ENCODE assay signal across 1 cellular context in the genomic region with DNA sequence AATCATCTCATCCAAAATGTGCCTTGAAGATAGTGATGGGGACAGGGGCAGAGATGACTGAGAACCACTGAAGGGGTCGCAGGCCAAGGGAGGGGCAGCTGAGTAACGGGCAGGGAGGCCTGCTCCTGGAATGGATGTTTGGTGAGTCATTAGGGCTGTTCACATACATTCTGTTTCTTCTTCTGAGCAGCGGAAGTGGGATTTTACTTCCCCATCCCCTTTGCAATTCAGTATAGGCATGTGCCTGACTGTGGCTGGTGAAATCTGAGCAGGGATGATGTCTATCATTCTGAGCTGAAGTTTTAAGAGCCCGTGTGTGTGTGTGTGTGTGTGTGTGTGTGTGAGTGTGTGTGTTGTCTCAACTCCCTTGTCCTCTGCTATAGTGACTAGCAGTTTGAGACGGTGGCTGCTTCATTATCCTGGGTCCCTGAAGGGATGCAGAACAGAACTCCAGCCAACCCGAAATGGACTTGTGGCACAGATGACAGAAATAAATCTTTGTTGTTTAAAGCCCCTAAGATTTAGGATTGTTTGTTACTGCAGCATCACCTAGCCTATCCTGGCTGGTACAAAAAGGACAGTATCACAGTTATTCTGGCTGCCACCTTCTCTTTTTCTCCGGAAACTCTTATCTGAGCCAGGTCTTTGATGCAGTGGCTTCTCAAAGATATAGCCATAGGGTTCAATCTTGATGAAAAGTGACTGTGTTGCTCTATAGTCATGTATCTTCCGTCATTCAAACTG.
TF ChIP-seq lines count a peak whose summit lies in the region.

No MANE protein-coding gene starts in this region.

TF ChIP-seq in HCT116, 20 proteins besides CTCF, POLR2A, EP300 and RAD21 (continued from another document):
- TF ChIP-seq TCF7L2 (IDR thresholded peaks at IDR 0.05; ENCODE audit: borderline replicate concordance, extremely low read depth, insufficient read depth, insufficient read length) (no peak), ZNF274 (IDR thresholded peaks at IDR 0.05; ENCODE audit: low read depth, low read length) (no peak), EZH2 (IDR thresholded peaks at IDR 0.05) (no peak), SP1 (IDR thresholded peaks at IDR 0.05; ENCODE audit: low read depth) (no peak), EZH2phosphoT487 (IDR thresholded peaks at IDR 0.05; ENCODE audit: borderline replicate concordance) (no peak)
